In genomic region chr20:50413088-50413500, GRCh38 we compare ENCODE assay signal across 14 cellular contexts.
DNase-seq lines count a peak whose midpoint lies in the region; ATAC-seq, FAIRE-seq and TF ChIP-seq lines count a peak whose summit lies in the region.
"Had no signal": no experiment of that assay in that cellular context is flagged by ENCODE, and none has a peak within 500 bp of the region (broad histone marks: within the 10 kb centered on the region; RNA-seq: fewer than 3 reads in every experiment).

No MANE protein-coding gene starts in this region.

- no peaks in the 10 kb centered on the region for H4K20me1 ChIP-seq in IMR-90 (ENCODE audit: insufficient read depth, low read length)
- H4K20me1 ChIP-seq in K562 (replicated peaks; ENCODE audit: control insufficient read depth, insufficient read depth, low read length): no peaks in the 10 kb centered on the region

- H3K18ac ChIP-seq in IMR-90 (ENCODE audit: low read depth, low read length): no peak overlapping the region
- H3K18ac ChIP-seq in mesenchymal stem cell (ENCODE audit: low read depth in 1 of 2, low read length in 2 of 2): peak overlapping the region in 1 of 2 experiments; percentile 21

- POLR2A ChIA-PET in IMR-90 (lab: Charles Lee; ENCODE audit: unreplicated experiment) (no interaction called here), K562 (lab: Yijun Ruan, JAX) (no interaction called here)
- POLR2A ChIA-PET in naive thymus-derived CD4-positive, alpha-beta T cell (lab: Charles Lee): no interaction called here

- H4K91ac ChIP-seq in IMR-90 (ENCODE audit: insufficient read depth, low read depth, low read length) (no peak overlapping the region), mesenchymal stem cell (ENCODE audit: low read length) (no peak overlapping the region)

- no peaks in the 10 kb centered on the region for H3K27me3 ChIP-seq in IMR-90 (ENCODE audit: control insufficient read depth, insufficient read depth, low read length)
- no peaks in the 10 kb centered on the region for H3K27me3 ChIP-seq in K562 (ENCODE audit: control insufficient read depth in 2 of 2, insufficient read depth in 2 of 2, low read length in 2 of 2)
- H3K27me3 ChIP-seq in mesenchymal stem cell (ENCODE audit: control insufficient read depth in 1 of 2, insufficient read depth in 1 of 2, low read length in 2 of 2): no peaks in the 10 kb centered on the region
- no peaks in the 10 kb centered on the region for H3K27me3 ChIP-seq in naive thymus-derived CD4-positive, alpha-beta T cell (ENCODE audit: control insufficient read depth in 2 of 2, insufficient read depth in 2 of 2, low read length in 2 of 2)

- FAIRE-seq in K562 (lab: Jason Lieb, UNC): peak; percentile 23

- H3K9ac ChIP-seq in IMR-90 (ENCODE audit: low read depth, low read length) (no peak overlapping the region), K562 (ENCODE audit: insufficient read depth in 1 of 2, low read depth in 2 of 2, low read length in 2 of 2) (no peak overlapping the region), mesenchymal stem cell (ENCODE audit: low read length) (no peak overlapping the region)

- H3K27ac ChIP-seq in IMR-90 (ENCODE audit: insufficient read depth, low read length): no peak overlapping the region
- H3K27ac ChIP-seq in K562 (ENCODE audit: extremely low read depth, low read depth, low read length): no peak overlapping the region
- H3K27ac ChIP-seq in mesenchymal stem cell (ENCODE audit: low read length, poor library complexity, severe bottlenecking): no peak overlapping the region
- no peak overlapping the region for H3K27ac ChIP-seq in naive thymus-derived CD4-positive, alpha-beta T cell (ENCODE audit: low read depth, low read length)

- H3K4ac ChIP-seq in IMR-90 (ENCODE audit: low read depth, low read length) (no peak overlapping the region), mesenchymal stem cell (ENCODE audit: low read depth in 1 of 2, low read length in 2 of 2) (peak overlapping the region in 1 of 2 experiments; percentile 33)

- H3K4me1 Mint-ChIP-seq in CD14-positive monocyte: peaks cover 47% of the 10 kb centered on the region
- no peaks in the 10 kb centered on the region for H3K4me1 Mint-ChIP-seq in naive thymus-derived CD4-positive, alpha-beta T cell
- H3K4me1 Mint-ChIP-seq: activated CD4-positive, alpha-beta T cell treated with anti-CD3 and anti-CD28 coated beads, Interleukin-2, amount 10 ng/mL, durations not matched to agents 7 days and 5 days; memory B cell had no signal

- H3K27me3 Mint-ChIP-seq in CD14-positive monocyte (ENCODE audit: low read depth in 3 of 3): peaks cover 0 to 3% (median 2%) of the 10 kb centered on the region in 3 donors
- peaks cover 0 to 34% (median 4%) of the 10 kb centered on the region in 5 donors for H3K27me3 Mint-ChIP-seq in naive thymus-derived CD4-positive, alpha-beta T cell

- no peaks in the 10 kb centered on the region for H3K36me3 Mint-ChIP-seq in CD14-positive monocyte
- H3K36me3 Mint-ChIP-seq in naive thymus-derived CD4-positive, alpha-beta T cell: peaks cover 0 to 8% (median 0%) of the 10 kb centered on the region in 5 donors

- TF ChIP-seq EP300 in K562 (IDR thresholded peaks at IDR 0.05; ENCODE audit: low read length): no peak

- in situ Hi-C loops in IMR-90 (cut with MboI; ENCODE audit: low sequenced_read_pairs) (no loop called here), K562 (cut with MboI) (no loop called here)

- dilution Hi-C loops in IMR-90 (cut with HindIII; ENCODE audit: low sequenced_read_pairs, unreplicated experiment): no loop called here

- H3K4me3 ChIP-seq in IMR-90 (ENCODE audit: insufficient read depth, low read depth, low read length): no peak overlapping the region
- no peak overlapping the region for H3K4me3 ChIP-seq in K562
- H3K4me3 ChIP-seq in mesenchymal stem cell (ENCODE audit: insufficient read depth in 1 of 2, low read depth in 1 of 2, low read length in 2 of 2): no peak overlapping the region
- H3K4me3 ChIP-seq in naive thymus-derived CD4-positive, alpha-beta T cell (ENCODE audit: low read length): no peak overlapping the region

- H2BK12ac ChIP-seq in mesenchymal stem cell (ENCODE audit: low read length in 2 of 2): peak overlapping the region in 1 of 2 experiments; percentile 27

- H3K79me1 ChIP-seq in IMR-90 (ENCODE audit: low read depth in 1 of 2, low read length in 2 of 2) (peaks cover 0 to 8% of the 10 kb centered on the region in 2 experiments; a peak in 1 of 4 replicates), mesenchymal stem cell (replicated peaks; ENCODE audit: low read length, poor library complexity, severe bottlenecking) (no peaks in the 10 kb centered on the region)

- intact Hi-C loops in CD14-positive monocyte (cut with micrococcal nuclease): no loop called here
- intact Hi-C loops in IMR-90 (cut with micrococcal nuclease): no loop called here
- intact Hi-C loops in K562 (cut with micrococcal nuclease): no loop called here
- intact Hi-C loops in naive thymus-derived CD4-positive, alpha-beta T cell (cut with micrococcal nuclease): no loop called here

- no peak overlapping the region for H2BK5ac ChIP-seq in IMR-90 (ENCODE audit: low read depth, low read length, poor library complexity, severe bottlenecking)
- no peak overlapping the region for H2BK5ac ChIP-seq in mesenchymal stem cell (ENCODE audit: low read depth, low read length, poor library complexity, severe bottlenecking)

- CTCF ChIA-PET in IMR-90 (lab: Yijun Ruan, JAX) (no interaction called here), K562 (lab: Yijun Ruan, JAX; ENCODE audit: low intra/inter-chr PET ratio) (no interaction called here)
- CTCF ChIA-PET in naive thymus-derived CD4-positive, alpha-beta T cell (lab: Charles Lee): no interaction called here

- peaks cover 5% of the 10 kb centered on the region; the same call in 1 of the 2 replicates for H3K9me3 ChIP-seq in IMR-90 (ENCODE audit: control insufficient read depth, insufficient read depth, low read length)
- H3K9me3 ChIP-seq in K562 (replicated peaks; ENCODE audit: control insufficient read depth, insufficient read depth, low read depth, low read length): no peaks in the 10 kb centered on the region
- peaks cover 13% of the 10 kb centered on the region for H3K9me3 ChIP-seq in mesenchymal stem cell (ENCODE audit: control insufficient read depth, low read length)
- H3K9me3 ChIP-seq in naive thymus-derived CD4-positive, alpha-beta T cell (ENCODE audit: control insufficient read depth in 2 of 3, low read length in 3 of 3): no peaks in the 10 kb centered on the region

- peak overlapping the region; percentile 51 for H2AFZ ChIP-seq in IMR-90 (replicated peaks; ENCODE audit: low read length, poor library complexity)
- no peak overlapping the region for H2AFZ ChIP-seq in K562 (ENCODE audit: low read depth, low read length)
- no peak overlapping the region for H2AFZ ChIP-seq in mesenchymal stem cell (ENCODE audit: low read depth, low read length)

- TF ChIP-seq RAD21 in IMR-90 (IDR thresholded peaks at IDR 0.05; ENCODE audit: low read length) (no peak), K562 (CRISPR knock-in tag; conservative IDR thresholded peaks at IDR 0.05 in 1 of 2, IDR thresholded peaks at IDR 0.05 in 1 of 2) (no peak)

- H3K23ac ChIP-seq in IMR-90 (ENCODE audit: low read depth, low read length): no peak overlapping the region
- H3K23ac ChIP-seq in mesenchymal stem cell (ENCODE audit: low read length in 2 of 2): no peak overlapping the region

- H3K9me1 ChIP-seq in IMR-90 (ENCODE audit: insufficient read depth, low read length): peaks cover 10% of the 10 kb centered on the region
- peaks cover 2% of the 10 kb centered on the region for H3K9me1 ChIP-seq in K562 (ENCODE audit: control insufficient read depth, insufficient read depth, low read length)

- no peak overlapping the region for H3K56ac ChIP-seq in IMR-90 (ENCODE audit: extremely low read depth, insufficient read depth, low read length)

- H3K27ac Mint-ChIP-seq in CD14-positive monocyte: peak overlapping the region in 5 of 7 donors; percentile 16 to 86 (median 47)
- H3K27ac Mint-ChIP-seq in naive thymus-derived CD4-positive, alpha-beta T cell: peak overlapping the region in 1 of 9 donors; percentile 6
- H3K27ac Mint-ChIP-seq: activated CD4-positive, alpha-beta T cell treated with anti-CD3 and anti-CD28 coated beads, Interleukin-2, amount 10 ng/mL, durations not matched to agents 7 days and 5 days; activated T-cell treated with anti-CD3 and anti-CD28 coated beads, Interleukin-2, amount 50 U/mL, for 72 hours; memory B cell had no signal

- no peak overlapping the region for H3K4me3 Mint-ChIP-seq in CD14-positive monocyte
- no peak overlapping the region for H3K4me3 Mint-ChIP-seq in naive thymus-derived CD4-positive, alpha-beta T cell
- H3K4me3 Mint-ChIP-seq: activated CD4-positive, alpha-beta T cell treated with anti-CD3 and anti-CD28 coated beads, Interleukin-2, amount 10 ng/mL, durations not matched to agents 7 days and 5 days; activated T-cell treated with anti-CD3 and anti-CD28 coated beads, Interleukin-2, amount 50 U/mL, for 72 hours; memory B cell had no signal

- no peak overlapping the region for H2AK9ac ChIP-seq in IMR-90 (replicated peaks; ENCODE audit: low read depth, low read length, poor library complexity)

- no peak for TF ChIP-seq CTCF in CD14-positive monocyte (IDR thresholded peaks at IDR 0.05)
- TF ChIP-seq CTCF in IMR-90 (conservative IDR thresholded peaks at IDR 0.05; ENCODE audit: low read depth, low read length): no peak
- no peak; a peak in 1 of 6 replicates for TF ChIP-seq CTCF in K562 (IDR thresholded peaks at IDR 0.05 in 2 of 3, conservative IDR thresholded peaks at IDR 0.05 in 1 of 3; ENCODE audit: insufficient read depth in 2 of 3, low read depth in 1 of 3, low read length in 3 of 3)

- H3K36me3 ChIP-seq in IMR-90 (ENCODE audit: control insufficient read depth, insufficient read depth, low read length): no peaks in the 10 kb centered on the region
- H3K36me3 ChIP-seq in K562 (ENCODE audit: control insufficient read depth, insufficient read depth, low read length): no peaks in the 10 kb centered on the region
- H3K36me3 ChIP-seq in mesenchymal stem cell (ENCODE audit: control insufficient read depth in 1 of 2, insufficient read depth in 2 of 2, low read depth in 1 of 2, low read length in 2 of 2): no peaks in the 10 kb centered on the region
- no peaks in the 10 kb centered on the region for H3K36me3 ChIP-seq in naive thymus-derived CD4-positive, alpha-beta T cell (ENCODE audit: control insufficient read depth in 2 of 3, insufficient read depth in 3 of 3, low read length in 3 of 3)

- peaks cover 0 to 7% (median 2%) of the 10 kb centered on the region in 7 donors for H3K9me3 Mint-ChIP-seq in CD14-positive monocyte
- H3K9me3 Mint-ChIP-seq in naive thymus-derived CD4-positive, alpha-beta T cell: peaks cover 0 to 9% (median 0%) of the 10 kb centered on the region in 11 donors
- H3K9me3 Mint-ChIP-seq: activated CD4-positive, alpha-beta T cell treated with anti-CD3 and anti-CD28 coated beads, Interleukin-2, amount 10 ng/mL, durations not matched to agents 7 days and 5 days had no signal

- H2BK15ac ChIP-seq in IMR-90 (ENCODE audit: low read depth, low read length): peak overlapping the region; percentile 66; the same call in 1 of the 3 replicates
- H2BK15ac ChIP-seq in mesenchymal stem cell (ENCODE audit: low read depth, poor library complexity, severe bottlenecking): no peak overlapping the region

- H2AK5ac ChIP-seq in IMR-90 (ENCODE audit: low read depth, low read length) (peak overlapping the region; percentile 92), mesenchymal stem cell (ENCODE audit: low read length, severe bottlenecking) (no peak overlapping the region)

- H2BK20ac ChIP-seq in IMR-90 (ENCODE audit: low read depth, low read length): no peak overlapping the region

- no peak overlapping the region for H4K5ac ChIP-seq in IMR-90 (ENCODE audit: low read depth, low read length)

- H2BK120ac ChIP-seq in IMR-90 (ENCODE audit: low read depth, low read length): peak overlapping the region; percentile 8; the same call in 1 of the 2 replicates
- H2BK120ac ChIP-seq in mesenchymal stem cell (ENCODE audit: low read depth, low read length): no peak overlapping the region

- no peaks in the 10 kb centered on the region for H3K79me2 ChIP-seq in K562 (ENCODE audit: control insufficient read depth, insufficient read depth, low read length)

- WGBS in IMR-90 (ENCODE audit: extremely low coverage in 2 of 2, insufficient read length in 1 of 2), 2 experiments: 90% methylated on average over 2 of the region's 6 CpGs; no CpG with 5 or more reads in 1 of the 2 experiments
- WGBS in K562 (ENCODE audit: insufficient coverage, low coverage, missing lambda C conversion rate): 48% methylated on average over 6 of the region's 6 CpGs
- WGBS in mesenchymal stem cell: 73% methylated on average over 4 of the region's 6 CpGs

- peaks cover 16% of the 10 kb centered on the region for H3K4me1 ChIP-seq in IMR-90 (ENCODE audit: control insufficient read depth, insufficient read depth, low read length)
- H3K4me1 ChIP-seq in K562 (replicated peaks in 1 of 2; ENCODE audit: control insufficient read depth in 2 of 2, insufficient read depth in 2 of 2, low read length in 2 of 2): peaks cover 8 to 12% of the 10 kb centered on the region in 2 experiments
- peaks cover 3% of the 10 kb centered on the region for H3K4me1 ChIP-seq in mesenchymal stem cell (ENCODE audit: control insufficient read depth, insufficient read depth, low read depth, low read length)
- no peaks in the 10 kb centered on the region for H3K4me1 ChIP-seq in naive thymus-derived CD4-positive, alpha-beta T cell (ENCODE audit: control insufficient read depth in 2 of 2, insufficient read depth in 2 of 2, low read length in 2 of 2)

- no TSS peak for BruUV-seq in IMR-90 (replicated peaks; lab: Mats Ljungman, UMichigan)
- BruUV-seq in K562 (replicated peaks; lab: Mats Ljungman, UMichigan): no TSS peak

- H3K4me2 ChIP-seq in IMR-90 (ENCODE audit: low read depth, low read length) (no peak overlapping the region), K562 (ENCODE audit: insufficient read depth, low read length) (no peak overlapping the region), mesenchymal stem cell (ENCODE audit: low read length, poor library complexity, severe bottlenecking) (no peak overlapping the region)

- TF ChIP-seq POLR2A in IMR-90 (IDR thresholded peaks at IDR 0.05; ENCODE audit: low read depth, low read length): no peak
- no peak for TF ChIP-seq POLR2A in K562 (conservative IDR thresholded peaks at IDR 0.05)

- no peak for ATAC-seq in IMR-90 (ENCODE audit: low read depth)
- ATAC-seq in K562: peak; percentile 39; the same call in 1 of the 3 replicates
- no peak for ATAC-seq in naive thymus-derived CD4-positive, alpha-beta T cell
- ATAC-seq in GM21737 (IDR thresholded peaks at IDR 0.05; ENCODE audit: unreplicated experiment): no peak
- ATAC-seq: activated T-cell treated with anti-CD3 and anti-CD28 coated beads, Interleukin-2, amount 50 U/mL, for 72 hours; esophagus mucosa had no signal

- no peak overlapping the region for H3K14ac ChIP-seq in IMR-90 (replicated peaks; ENCODE audit: low read depth, low read length)
- no peak overlapping the region for H3K14ac ChIP-seq in mesenchymal stem cell (ENCODE audit: low read length in 2 of 2)

- no peak for DNase-seq in CD14-positive monocyte (ENCODE audit: low spot score)
- no peak for DNase-seq in IMR-90
- DNase-seq in K562 (ENCODE audit: extremely low read depth in 1 of 4, low spot score in 3 of 4): no peak
- DNase-seq in mesenchymal stem cell: peak; percentile 86
- no peak for DNase-seq in NCI-H774 (lab: John Stamatoyannopoulos, UW)
- no peak for DNase-seq in naive thymus-derived CD4-positive, alpha-beta T cell
- no peak for DNase-seq in germinal center (ENCODE audit: low spot score)
- DNase-seq: activated CD4-positive, alpha-beta T cell treated with anti-CD3 and anti-CD28 coated beads, Interleukin-2, amount 10 ng/mL, durations not matched to agents 7 days and 5 days; activated T-cell treated with anti-CD3 and anti-CD28 coated beads, Interleukin-2, amount 50 U/mL, for 72 hours; cortex of kidney; MM.1S had no signal

- H4K8ac ChIP-seq in IMR-90 (ENCODE audit: low read depth in 2 of 2, low read length in 2 of 2) (no peak overlapping the region), mesenchymal stem cell (ENCODE audit: low read length) (no peak overlapping the region)
